In the genomic region with DNA sequence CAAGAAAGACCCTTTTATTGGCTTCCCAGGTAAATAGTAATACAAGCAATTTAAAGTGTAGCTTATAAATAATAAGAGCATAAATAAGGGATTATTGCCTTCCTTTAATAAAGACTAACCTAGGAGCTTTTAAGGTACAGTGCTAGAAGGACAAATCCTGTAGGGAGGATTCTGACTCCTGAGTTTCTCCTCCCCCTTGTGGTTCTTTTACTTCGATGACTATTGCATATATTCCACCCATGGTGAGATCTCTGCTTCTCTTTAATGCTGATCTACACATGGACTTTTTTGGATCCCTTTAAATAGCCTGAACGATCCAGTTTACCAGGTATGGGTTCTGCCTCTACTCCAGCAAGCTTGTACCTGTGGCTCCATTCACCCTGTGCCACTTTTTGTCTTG, we compare ENCODE assay signal across 8 cellular contexts. TPM values are rescaled to one million over a fixed set of nuclear protein-coding genes. Genes with fewer than 3 reads are reported as not detected.
DNase-seq lines count a peak whose midpoint lies in the region; ATAC-seq and TF ChIP-seq lines count a peak whose summit lies in the region.

No MANE protein-coding gene starts in this region.

- no peak for ATAC-seq in activated naive CD8-positive, alpha-beta T cell treated with anti-CD3 and anti-CD28 coated beads, Interleukin-2, amount 10 ng/mL, durations not matched to agents 7 days and 5 days (ENCODE audit: low read depth)
- ATAC-seq in natural killer cell = no peak
- no peak for ATAC-seq in HG02970 (IDR thresholded peaks at IDR 0.05; ENCODE audit: low FRiP score, unreplicated experiment)
- ATAC-seq in HG02938 (IDR thresholded peaks at IDR 0.05; ENCODE audit: unreplicated experiment) = no peak
- no peak for ATAC-seq in GM19395 (IDR thresholded peaks at IDR 0.05; ENCODE audit: unreplicated experiment)

- H3K27me3 Mint-ChIP-seq in activated naive CD8-positive, alpha-beta T cell treated with anti-CD3 and anti-CD28 coated beads, Interleukin-2, amount 10 ng/mL, durations not matched to agents 7 days and 5 days = no peaks in the 10 kb centered on the region
- H3K27me3 Mint-ChIP-seq in natural killer cell (ENCODE audit: low read depth in 2 of 2) = no peaks in the 10 kb centered on the region

- TF ChIP-seq CTCF in natural killer cell (IDR thresholded peaks at IDR 0.05) = no peak

- H3K36me3 Mint-ChIP-seq in activated naive CD8-positive, alpha-beta T cell treated with anti-CD3 and anti-CD28 coated beads, Interleukin-2, amount 10 ng/mL, durations not matched to agents 7 days and 5 days = peaks cover 5% of the 10 kb centered on the region
- H3K36me3 Mint-ChIP-seq in natural killer cell = no peaks in the 10 kb centered on the region

- DNase-seq in NCI-H2029 (lab: John Stamatoyannopoulos, UW) (peak; percentile 9), NCI-H2029 treated with DMSO at 0.1 percent for 48 hours (lab: John Stamatoyannopoulos, UW) (no peak), Kasumi-1 (lab: John Stamatoyannopoulos, UW) (peak; percentile 79 to 86), natural killer cell (no peak)
- no peak for DNase-seq in activated naive CD8-positive, alpha-beta T cell treated with anti-CD3 and anti-CD28 coated beads, Interleukin-2, amount 10 ng/mL, durations not matched to agents 7 days and 5 days

- intact Hi-C loops in natural killer cell (cut with micrococcal nuclease) = no loop called here

- H3K27ac Mint-ChIP-seq in activated naive CD8-positive, alpha-beta T cell treated with anti-CD3 and anti-CD28 coated beads, Interleukin-2, amount 10 ng/mL, durations not matched to agents 7 days and 5 days = no peak overlapping the region
- peak overlapping the region in 1 of 2 donors; percentile 83 for H3K27ac Mint-ChIP-seq in natural killer cell

- H3K9me3 Mint-ChIP-seq in activated naive CD8-positive, alpha-beta T cell treated with anti-CD3 and anti-CD28 coated beads, Interleukin-2, amount 10 ng/mL, durations not matched to agents 7 days and 5 days = no peaks in the 10 kb centered on the region
- no peaks in the 10 kb centered on the region for H3K9me3 Mint-ChIP-seq in natural killer cell

- POLR2A ChIA-PET in activated naive CD8-positive, alpha-beta T cell treated with anti-CD3 and anti-CD28 coated beads, Interleukin-2, amount 10 ng/mL, durations not matched to agents 7 days and 5 days (lab: Charles Lee) = no interaction called here

- peak overlapping the region; percentile 85 for H3K4me3 Mint-ChIP-seq in activated naive CD8-positive, alpha-beta T cell treated with anti-CD3 and anti-CD28 coated beads, Interleukin-2, amount 10 ng/mL, durations not matched to agents 7 days and 5 days
- H3K4me3 Mint-ChIP-seq in natural killer cell = peak overlapping the region; percentile 92

- H3K4me1 Mint-ChIP-seq in activated naive CD8-positive, alpha-beta T cell treated with anti-CD3 and anti-CD28 coated beads, Interleukin-2, amount 10 ng/mL, durations not matched to agents 7 days and 5 days = peaks cover 41% of the 10 kb centered on the region
- peaks cover 50 to 62% of the 10 kb centered on the region in 2 donors for H3K4me1 Mint-ChIP-seq in natural killer cell

RNA-seq across cellular contexts. Expression of a gene that starts 2.5 kb away (rescaled TPM):
- total RNA-seq in activated naive CD8-positive, alpha-beta T cell treated with anti-CD3 and anti-CD28 coated beads, Interleukin-2, amount 10 ng/mL, durations not matched to agents 7 days and 5 days = 10 to 100 TPM; 15.9 to 16.2 TPM
- 10 to 100 TPM; 10.9 to 20.8 (median 15.6) TPM for total RNA-seq in natural killer cell

Comparison
In these comparisons a context has a peak if more than half of its experiments do, and no peak if none do; other contexts are left out.
1. DNase-seq: peak in NCI-H2029 (single experiment) and Kasumi-1 (2 of 2); none in NCI-H2029 treated with DMSO at 0.1 percent for 48 hours (single experiment), activated naive CD8-positive, alpha-beta T cell treated with anti-CD3 and anti-CD28 coated beads, Interleukin-2, amount 10 ng/mL, durations not matched to agents 7 days and 5 days (single experiment) and natural killer cell (single experiment).